1 cellular context compared by ENCODE assay signal in genomic region chr13:95002126-95002525, GRCh38.
TF ChIP-seq lines count a peak whose summit lies in the region.

No MANE protein-coding gene starts in this region.

TF ChIP-seq in H1, 55 proteins besides CTCF, POLR2A, EP300 and RAD21:
- no peak for TF ChIP-seq RXRA (IDR thresholded peaks at IDR 0.05; ENCODE audit: insufficient read depth, low read depth, low read length)
- TF ChIP-seq BACH1 (IDR thresholded peaks at IDR 0.05; ENCODE audit: low read length) = no peak
- TF ChIP-seq MAFK (IDR thresholded peaks at IDR 0.05; ENCODE audit: low read depth, low read length) = no peak
- TF ChIP-seq POU5F1 (IDR thresholded peaks at IDR 0.05; ENCODE audit: low read depth, low read length) = no peak
- TF ChIP-seq, protein P1, sequence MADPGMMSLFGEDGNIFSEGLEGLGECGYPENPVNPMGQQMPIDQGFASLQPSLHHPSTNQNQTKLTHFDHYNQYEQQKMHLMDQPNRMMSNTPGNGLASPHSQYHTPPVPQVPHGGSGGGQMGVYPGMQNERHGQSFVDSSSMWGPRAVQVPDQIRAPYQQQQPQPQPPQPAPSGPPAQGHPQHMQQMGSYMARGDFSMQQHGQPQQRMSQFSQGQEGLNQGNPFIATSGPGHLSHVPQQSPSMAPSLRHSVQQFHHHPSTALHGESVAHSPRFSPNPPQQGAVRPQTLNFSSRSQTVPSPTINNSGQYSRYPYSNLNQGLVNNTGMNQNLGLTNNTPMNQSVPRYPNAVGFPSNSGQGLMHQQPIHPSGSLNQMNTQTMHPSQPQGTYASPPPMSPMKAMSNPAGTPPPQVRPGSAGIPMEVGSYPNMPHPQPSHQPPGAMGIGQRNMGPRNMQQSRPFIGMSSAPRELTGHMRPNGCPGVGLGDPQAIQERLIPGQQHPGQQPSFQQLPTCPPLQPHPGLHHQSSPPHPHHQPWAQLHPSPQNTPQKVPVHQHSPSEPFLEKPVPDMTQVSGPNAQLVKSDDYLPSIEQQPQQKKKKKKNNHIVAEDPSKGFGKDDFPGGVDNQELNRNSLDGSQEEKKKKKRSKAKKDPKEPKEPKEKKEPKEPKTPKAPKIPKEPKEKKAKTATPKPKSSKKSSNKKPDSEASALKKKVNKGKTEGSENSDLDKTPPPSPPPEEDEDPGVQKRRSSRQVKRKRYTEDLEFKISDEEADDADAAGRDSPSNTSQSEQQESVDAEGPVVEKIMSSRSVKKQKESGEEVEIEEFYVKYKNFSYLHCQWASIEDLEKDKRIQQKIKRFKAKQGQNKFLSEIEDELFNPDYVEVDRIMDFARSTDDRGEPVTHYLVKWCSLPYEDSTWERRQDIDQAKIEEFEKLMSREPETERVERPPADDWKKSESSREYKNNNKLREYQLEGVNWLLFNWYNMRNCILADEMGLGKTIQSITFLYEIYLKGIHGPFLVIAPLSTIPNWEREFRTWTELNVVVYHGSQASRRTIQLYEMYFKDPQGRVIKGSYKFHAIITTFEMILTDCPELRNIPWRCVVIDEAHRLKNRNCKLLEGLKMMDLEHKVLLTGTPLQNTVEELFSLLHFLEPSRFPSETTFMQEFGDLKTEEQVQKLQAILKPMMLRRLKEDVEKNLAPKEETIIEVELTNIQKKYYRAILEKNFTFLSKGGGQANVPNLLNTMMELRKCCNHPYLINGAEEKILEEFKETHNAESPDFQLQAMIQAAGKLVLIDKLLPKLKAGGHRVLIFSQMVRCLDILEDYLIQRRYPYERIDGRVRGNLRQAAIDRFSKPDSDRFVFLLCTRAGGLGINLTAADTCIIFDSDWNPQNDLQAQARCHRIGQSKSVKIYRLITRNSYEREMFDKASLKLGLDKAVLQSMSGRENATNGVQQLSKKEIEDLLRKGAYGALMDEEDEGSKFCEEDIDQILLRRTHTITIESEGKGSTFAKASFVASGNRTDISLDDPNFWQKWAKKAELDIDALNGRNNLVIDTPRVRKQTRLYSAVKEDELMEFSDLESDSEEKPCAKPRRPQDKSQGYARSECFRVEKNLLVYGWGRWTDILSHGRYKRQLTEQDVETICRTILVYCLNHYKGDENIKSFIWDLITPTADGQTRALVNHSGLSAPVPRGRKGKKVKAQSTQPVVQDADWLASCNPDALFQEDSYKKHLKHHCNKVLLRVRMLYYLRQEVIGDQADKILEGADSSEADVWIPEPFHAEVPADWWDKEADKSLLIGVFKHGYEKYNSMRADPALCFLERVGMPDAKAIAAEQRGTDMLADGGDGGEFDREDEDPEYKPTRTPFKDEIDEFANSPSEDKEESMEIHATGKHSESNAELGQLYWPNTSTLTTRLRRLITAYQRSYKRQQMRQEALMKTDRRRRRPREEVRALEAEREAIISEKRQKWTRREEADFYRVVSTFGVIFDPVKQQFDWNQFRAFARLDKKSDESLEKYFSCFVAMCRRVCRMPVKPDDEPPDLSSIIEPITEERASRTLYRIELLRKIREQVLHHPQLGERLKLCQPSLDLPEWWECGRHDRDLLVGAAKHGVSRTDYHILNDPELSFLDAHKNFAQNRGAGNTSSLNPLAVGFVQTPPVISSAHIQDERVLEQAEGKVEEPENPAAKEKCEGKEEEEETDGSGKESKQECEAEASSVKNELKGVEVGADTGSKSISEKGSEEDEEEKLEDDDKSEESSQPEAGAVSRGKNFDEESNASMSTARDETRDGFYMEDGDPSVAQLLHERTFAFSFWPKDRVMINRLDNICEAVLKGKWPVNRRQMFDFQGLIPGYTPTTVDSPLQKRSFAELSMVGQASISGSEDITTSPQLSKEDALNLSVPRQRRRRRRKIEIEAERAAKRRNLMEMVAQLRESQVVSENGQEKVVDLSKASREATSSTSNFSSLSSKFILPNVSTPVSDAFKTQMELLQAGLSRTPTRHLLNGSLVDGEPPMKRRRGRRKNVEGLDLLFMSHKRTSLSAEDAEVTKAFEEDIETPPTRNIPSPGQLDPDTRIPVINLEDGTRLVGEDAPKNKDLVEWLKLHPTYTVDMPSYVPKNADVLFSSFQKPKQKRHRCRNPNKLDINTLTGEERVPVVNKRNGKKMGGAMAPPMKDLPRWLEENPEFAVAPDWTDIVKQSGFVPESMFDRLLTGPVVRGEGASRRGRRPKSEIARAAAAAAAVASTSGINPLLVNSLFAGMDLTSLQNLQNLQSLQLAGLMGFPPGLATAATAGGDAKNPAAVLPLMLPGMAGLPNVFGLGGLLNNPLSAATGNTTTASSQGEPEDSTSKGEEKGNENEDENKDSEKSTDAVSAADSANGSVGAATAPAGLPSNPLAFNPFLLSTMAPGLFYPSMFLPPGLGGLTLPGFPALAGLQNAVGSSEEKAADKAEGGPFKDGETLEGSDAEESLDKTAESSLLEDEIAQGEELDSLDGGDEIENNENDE (IDR thresholded peaks at IDR 0.05; ENCODE audit: insufficient replicate concordance, low read length) = no peak
- no peak for TF ChIP-seq SIRT6 (IDR thresholded peaks at IDR 0.05; ENCODE audit: low read length)
- no peak for TF ChIP-seq CTBP2 (IDR thresholded peaks at IDR 0.05; ENCODE audit: borderline replicate concordance, insufficient read depth, insufficient read length, low read length)
- no peak for TF ChIP-seq TAF1 (IDR thresholded peaks at IDR 0.05; ENCODE audit: low read depth, low read length)
- TF ChIP-seq POLR2AphosphoS5 (IDR thresholded peaks at IDR 0.05; ENCODE audit: low read depth, low read length) = no peak
- TF ChIP-seq BRCA1 (IDR thresholded peaks at IDR 0.05; ENCODE audit: low read depth, low read length) = no peak
- TF ChIP-seq CBX8 (IDR thresholded peaks at IDR 0.05; ENCODE audit: borderline replicate concordance, low read depth, low read length) = no peak
- TF ChIP-seq E2F6 (IDR thresholded peaks at IDR 0.05) = no peak
- TF ChIP-seq CBX5 (IDR thresholded peaks at IDR 0.05; ENCODE audit: low read depth, low read length) = no peak
- no peak for TF ChIP-seq SP2 (IDR thresholded peaks at IDR 0.05; ENCODE audit: low read length)
- no peak for TF ChIP-seq CHD1 (IDR thresholded peaks at IDR 0.05; ENCODE audit: low read depth, low read length)
- no peak for TF ChIP-seq YY1 (IDR thresholded peaks at IDR 0.05; ENCODE audit: low read depth, low read length)
- TF ChIP-seq NANOG (IDR thresholded peaks at IDR 0.05; ENCODE audit: insufficient read depth, low read depth, low read length, poor library complexity, severe bottlenecking) = no peak
- no peak for TF ChIP-seq FOSL1 (IDR thresholded peaks at IDR 0.05; ENCODE audit: insufficient read depth, low read depth, low read length)
- TF ChIP-seq SIX5 (IDR thresholded peaks at IDR 0.05; ENCODE audit: low read depth, low read length) = no peak
